In the genomic region with DNA sequence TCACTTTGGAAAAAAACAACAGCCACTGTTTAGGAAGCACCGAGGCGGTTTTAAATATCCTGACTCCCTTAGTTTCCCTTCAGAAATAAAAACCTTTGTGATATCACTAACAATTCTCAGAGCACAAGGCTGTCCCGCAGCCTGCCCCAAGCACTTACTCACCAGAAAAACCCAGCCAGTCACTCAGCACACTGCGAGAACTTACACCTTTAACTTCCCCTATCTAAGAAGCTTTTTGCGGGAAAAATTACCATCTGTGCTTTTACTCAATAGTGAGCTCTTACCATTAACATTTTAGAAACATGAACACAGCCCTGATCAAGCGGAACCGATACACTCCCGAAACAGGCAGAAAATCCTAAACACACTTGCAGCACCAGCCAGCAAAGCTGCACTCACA, we compare ENCODE assay signal across 20 cellular contexts. TPM values are rescaled to one million over a fixed set of nuclear protein-coding genes. Genes with fewer than 3 reads are reported as not detected.
DNase-seq lines count a peak whose midpoint lies in the region; ATAC-seq, FAIRE-seq and TF ChIP-seq lines count a peak whose summit lies in the region.
"Had no signal": no experiment of that assay in that cellular context is flagged by ENCODE, and none has a peak within 500 bp of the region (broad histone marks: within the 10 kb centered on the region; RNA-seq: fewer than 3 reads in every experiment).

No MANE protein-coding gene starts in this region.

- no peaks in the 10 kb centered on the region for H3K27me3 ChIP-seq in left ventricle myocardium inferior (ENCODE audit: low read depth)
- H3K27me3 ChIP-seq in right cardiac atrium (ENCODE audit: control insufficient read depth, insufficient read depth), result no peaks in the 10 kb centered on the region
- peaks cover 7% of the 10 kb centered on the region for H3K27me3 ChIP-seq in astrocyte (ENCODE audit: insufficient read depth, low read length)
- H3K27me3 ChIP-seq in spleen (replicated peaks in 1 of 7), result peaks cover 0 to 19% (median 0%) of the 10 kb centered on the region in 7 donors

- TF ChIP-seq POLR2A in spleen (IDR thresholded peaks at IDR 0.05), result no peak

- H3K4me1 ChIP-seq in left ventricle myocardium inferior, result peaks cover 71% of the 10 kb centered on the region
- peaks cover 6% of the 10 kb centered on the region for H3K4me1 ChIP-seq in right cardiac atrium (ENCODE audit: control insufficient read depth, insufficient read depth, low read length)
- H3K4me1 ChIP-seq in astrocyte (ENCODE audit: insufficient read depth, low read length), result no peaks in the 10 kb centered on the region
- peaks cover 8 to 80% (median 54%) of the 10 kb centered on the region in 6 donors for H3K4me1 ChIP-seq in spleen

- H3K4me3 ChIP-seq in left ventricle myocardium inferior, result no peak overlapping the region
- no peak overlapping the region for H3K4me3 ChIP-seq in right cardiac atrium (ENCODE audit: low read length)
- no peak overlapping the region for H3K4me3 ChIP-seq in astrocyte (ENCODE audit: insufficient read depth, low read depth, low read length)
- H3K4me3 ChIP-seq in spleen, result peak overlapping the region in 1 of 8 donors; percentile 5

- intact Hi-C loops in left ventricle myocardium inferior (cut with micrococcal nuclease), result no loop called here
- intact Hi-C loops in right cardiac atrium (cut with DNase I), result no loop called here
- intact Hi-C loops in spleen (cut with DNase I; ENCODE audit: low total_unique reads), result no loop called here
- intact Hi-C loops in activated CD4-positive, alpha-beta memory T cell treated with anti-CD3 and anti-CD28 coated beads for 36 hours (cut with micrococcal nuclease), result no loop called here

- CTCF ChIA-PET in activated CD4-positive, alpha-beta memory T cell treated with anti-CD3 and anti-CD28 coated beads for 36 hours (lab: Charles Lee), result no interaction called here

- H3K4me1 Mint-ChIP-seq in astrocyte (ENCODE audit: low read depth, unreplicated experiment), result peaks cover 17% of the 10 kb centered on the region
- H3K4me1 Mint-ChIP-seq in chondrocyte (ENCODE audit: low read depth), result peaks cover 6% of the 10 kb centered on the region
- H3K4me1 Mint-ChIP-seq in activated CD4-positive, alpha-beta memory T cell treated with anti-CD3 and anti-CD28 coated beads for 36 hours (ENCODE audit: low read depth), result peaks cover 8% of the 10 kb centered on the region

- no peaks in the 10 kb centered on the region for H3K27me3 Mint-ChIP-seq in astrocyte (ENCODE audit: low read depth, unreplicated experiment)
- H3K27me3 Mint-ChIP-seq in chondrocyte (ENCODE audit: low read depth), result no peaks in the 10 kb centered on the region
- peaks cover 23% of the 10 kb centered on the region for H3K27me3 Mint-ChIP-seq in activated CD4-positive, alpha-beta memory T cell treated with anti-CD3 and anti-CD28 coated beads for 36 hours

- H3K79me2 ChIP-seq in astrocyte (ENCODE audit: insufficient read depth, low read length), result peaks cover 8% of the 10 kb centered on the region

- peak overlapping the region; percentile 62 for H3K27ac Mint-ChIP-seq in astrocyte (ENCODE audit: unreplicated experiment)
- H3K27ac Mint-ChIP-seq in chondrocyte (ENCODE audit: unreplicated experiment), result no peak overlapping the region
- no peak overlapping the region for H3K27ac Mint-ChIP-seq in activated CD4-positive, alpha-beta memory T cell treated with anti-CD3 and anti-CD28 coated beads for 36 hours

- H3K27ac ChIP-seq in left ventricle myocardium inferior (replicated peaks) (peak overlapping the region; percentile 47), right cardiac atrium (ENCODE audit: low read length) (no peak overlapping the region), astrocyte (ENCODE audit: low read depth, low read length) (no peak overlapping the region), spleen (peak overlapping the region in 6 of 8 donors; percentile 29 to 81 (median 63))
- H3K27ac ChIP-seq: C4-2B had no signal

- H2AFZ ChIP-seq in astrocyte (ENCODE audit: low read depth, low read length), result no peak overlapping the region

- H3K36me3 ChIP-seq in left ventricle myocardium inferior (no peaks in the 10 kb centered on the region), astrocyte (ENCODE audit: insufficient read depth, low read length) (no peaks in the 10 kb centered on the region), spleen (no peaks in the 10 kb centered on the region)

- H3K4me3 Mint-ChIP-seq in astrocyte (ENCODE audit: unreplicated experiment), result no peak overlapping the region
- H3K4me3 Mint-ChIP-seq in chondrocyte (ENCODE audit: unreplicated experiment), result no peak overlapping the region
- H3K4me3 Mint-ChIP-seq in activated CD4-positive, alpha-beta memory T cell treated with anti-CD3 and anti-CD28 coated beads for 36 hours, result no peak overlapping the region

- FAIRE-seq in astrocyte (lab: Jason Lieb, UNC), result no peak
- FAIRE-seq: A204.1 had no signal

- no peak overlapping the region for H3K4me2 ChIP-seq in astrocyte (ENCODE audit: low read length)

- no peaks in the 10 kb centered on the region for H3K9me3 Mint-ChIP-seq in astrocyte (ENCODE audit: unreplicated experiment)
- H3K9me3 Mint-ChIP-seq in chondrocyte (ENCODE audit: low read depth), result no peaks in the 10 kb centered on the region
- no peaks in the 10 kb centered on the region for H3K9me3 Mint-ChIP-seq in activated CD4-positive, alpha-beta memory T cell treated with anti-CD3 and anti-CD28 coated beads for 36 hours

- TF ChIP-seq CTCF in left ventricle myocardium inferior (IDR thresholded peaks at IDR 0.05; ENCODE audit: borderline replicate concordance), result no peak
- TF ChIP-seq CTCF in astrocyte (IDR thresholded peaks at IDR 0.05; ENCODE audit: insufficient read depth, low read depth, low read length), result no peak
- no peak for TF ChIP-seq CTCF in spleen (IDR thresholded peaks at IDR 0.05 in 8 of 11, conservative IDR thresholded peaks at IDR 0.05 in 3 of 11)
- TF ChIP-seq CTCF in chondrocyte (IDR thresholded peaks at IDR 0.05), result no peak

- DNase-seq in left ventricle myocardium inferior, result no peak
- DNase-seq in right cardiac atrium, result no peak
- peak; percentile 46 for DNase-seq in NOMO-1 treated with dmso at 0.1 percent for 144 hours (lab: John Stamatoyannopoulos, UW; ENCODE audit: unreplicated experiment)
- DNase-seq in astrocyte (ENCODE audit: low read depth), result no peak
- DNase-seq in spleen, result no peak
- DNase-seq in chondrocyte (ENCODE audit: low spot score), result no peak
- DNase-seq in activated CD4-positive, alpha-beta memory T cell treated with anti-CD3 and anti-CD28 coated beads for 36 hours, result no peak
- DNase-seq: Caco-2, DMS53, NCI-H1092 treated with DMSO at 0.1 percent for 48 hours, NCI-H1694, NCI-H345, SIG-M5, SW 1271 had no signal

- ATAC-seq in right cardiac atrium (no peak), HG02840 (IDR thresholded peaks at IDR 0.05; ENCODE audit: low FRiP score, unreplicated experiment) (no peak)

- WGBS in right cardiac atrium, result 82% methylated on average over 8 of the region's 8 CpGs
- WGBS in spleen, 5 donors, result 66 to 75% (median 69%) methylated on average over 8 of the region's 8 CpGs

- POLR2A ChIA-PET in activated CD4-positive, alpha-beta memory T cell treated with anti-CD3 and anti-CD28 coated beads for 36 hours (lab: Charles Lee), result no interaction called here

- H4K20me1 ChIP-seq in astrocyte (ENCODE audit: insufficient read depth, low read length), result peaks cover 23% of the 10 kb centered on the region

- H3K9ac ChIP-seq in astrocyte (ENCODE audit: low read length), result no peak overlapping the region

- H3K36me3 Mint-ChIP-seq in astrocyte (ENCODE audit: low read depth, unreplicated experiment) (peaks cover 3% of the 10 kb centered on the region), chondrocyte (ENCODE audit: low read depth) (peaks cover 1% of the 10 kb centered on the region)
- no peaks in the 10 kb centered on the region for H3K36me3 Mint-ChIP-seq in activated CD4-positive, alpha-beta memory T cell treated with anti-CD3 and anti-CD28 coated beads for 36 hours

- H3K9me3 ChIP-seq in left ventricle myocardium inferior (replicated peaks), result no peaks in the 10 kb centered on the region
- H3K9me3 ChIP-seq in right cardiac atrium (ENCODE audit: control insufficient read depth, low read length), result no peaks in the 10 kb centered on the region
- H3K9me3 ChIP-seq in astrocyte (ENCODE audit: insufficient read depth, low read depth, low read length), result no peaks in the 10 kb centered on the region
- no peaks in the 10 kb centered on the region for H3K9me3 ChIP-seq in spleen
- H3K9me3 ChIP-seq: Caco-2 had no signal

RNA-seq across cellular contexts. Expression of gene ZBTB46, which starts 9.2 kb away (rescaled TPM):
- total RNA-seq in left ventricle myocardium inferior (13.6 TPM), right cardiac atrium (10 to 100 TPM; 14.4 to 18.1 (median 16.3) TPM), astrocyte (12.9 and 13.9 TPM in 2 replicates), spleen (10 to 100 TPM; 27.6 to 76.5 (median 35.9) TPM), chondrocyte (5.9 to 8.3 TPM (median 6.0 TPM) in 3 replicates)
- polyA plus RNA-seq in right cardiac atrium (6.7 TPM), spleen (10 to 100 TPM in 1 of 3 donors, 1 to 10 TPM in 2; 3.6 to 14.7 (median 4.7) TPM)
- total RNA-seq in activated CD4-positive, alpha-beta memory T cell treated with anti-CD3 and anti-CD28 coated beads for 36 hours, result 1 to 10 TPM; 4.6 to 5.5 TPM

RNA-seq across cellular contexts. Expression of gene ABHD16B, which starts 39.5 kb away (rescaled TPM):
- total RNA-seq in left ventricle myocardium inferior (not detected), right cardiac atrium (not detected), astrocyte (not detected in 2 replicates), spleen (not detected), chondrocyte (not detected in 3 replicates)
- polyA plus RNA-seq in right cardiac atrium (0.54 TPM), spleen (under 1 TPM; 0.49 to 0.86 (median 0.57) TPM)
- total RNA-seq in activated CD4-positive, alpha-beta memory T cell treated with anti-CD3 and anti-CD28 coated beads for 36 hours, result not detected
- total RNA-seq: H7, LHCN-M2, RPMI7951 had no signal

RNA-seq across cellular contexts. Expression of gene TPD52L2, which starts 43.2 kb away (rescaled TPM):
- total RNA-seq in left ventricle myocardium inferior, result 72.0 TPM
- 10 to 100 TPM; 62.1 to 73.5 (median 63.6) TPM for total RNA-seq in right cardiac atrium
- polyA plus RNA-seq in right cardiac atrium, result 52.3 TPM
- 145 TPM in 2 replicates for total RNA-seq in astrocyte
- 100 to 1,000 TPM in 1 of 7 donors, 10 to 100 TPM in 6; 66.3 to 102 (median 92.1) TPM for total RNA-seq in spleen
- polyA plus RNA-seq in spleen, result 10 to 100 TPM; 60.2 to 94.6 (median 63.5) TPM
- 102 to 141 TPM (median 138 TPM) in 3 replicates for total RNA-seq in chondrocyte
- 10 to 100 TPM; 67.8 to 70.8 TPM for total RNA-seq in activated CD4-positive, alpha-beta memory T cell treated with anti-CD3 and anti-CD28 coated beads for 36 hours

Comparison
In these comparisons a context has a peak if more than half of its experiments do, and no peak if none do; other contexts are left out.
1. H3K27ac ChIP-seq: peak in left ventricle myocardium inferior (single experiment) and spleen (6 of 8); none in right cardiac atrium (single experiment) and astrocyte (single experiment).